In the genomic region with DNA sequence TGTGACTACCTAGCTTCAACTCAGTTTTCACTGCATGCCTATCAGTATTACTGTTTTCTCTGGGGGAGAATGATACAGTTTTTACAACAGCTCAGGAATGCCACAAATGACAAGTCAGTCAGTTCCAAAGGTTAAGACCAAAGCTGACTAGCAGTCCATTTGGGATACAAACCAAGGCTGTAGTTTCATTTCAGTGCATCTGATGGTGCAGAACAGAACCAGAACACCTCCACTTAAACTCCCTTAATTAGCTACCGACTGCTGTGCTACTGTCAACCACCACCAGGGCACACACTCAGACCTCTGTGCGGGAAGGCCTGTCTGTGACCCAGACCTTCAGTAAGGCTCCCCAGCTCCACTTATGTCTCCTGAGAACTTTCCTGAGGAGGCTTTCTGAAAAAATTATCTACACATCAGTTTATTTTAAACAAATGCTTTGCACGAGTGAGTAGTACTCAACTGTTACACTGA, we compare ENCODE assay signal across 2 cellular contexts.
A peak's percentile ranks its signal among the peaks of the same experiment; 100 is the strongest.
TF ChIP-seq lines count a peak whose summit lies in the region.

No MANE protein-coding gene starts in this region.

TF ChIP-seq in H1, 55 proteins besides CTCF, POLR2A, EP300 and RAD21:
- TF ChIP-seq HDAC2 (IDR thresholded peaks at IDR 0.05; ENCODE audit: borderline replicate concordance in 1 of 2, low read depth in 2 of 2, low read length in 2 of 2): no peak
- TF ChIP-seq POLR2AphosphoS5 (IDR thresholded peaks at IDR 0.05; ENCODE audit: low read depth, low read length): 0 out of 2 replicates have a peak, but pooled peaks have one; percentile 26

TF ChIP-seq in GM12891, 5 proteins besides CTCF, POLR2A, EP300 and RAD21:
- TF ChIP-seq POLR2AphosphoS5 (IDR thresholded peaks at IDR 0.05; ENCODE audit: low read depth, low read length): no peak
- TF ChIP-seq SPI1 (IDR thresholded peaks at IDR 0.05; ENCODE audit: low read depth, low read length): no peak
- TF ChIP-seq TAF1 (IDR thresholded peaks at IDR 0.05; ENCODE audit: low read depth, low read length): no peak
